In genomic region chr18:50287441-50288347, GRCh38 we compare ENCODE assay signal across 8 cellular contexts. TPM values are rescaled to one million over a fixed set of nuclear protein-coding genes. Genes with fewer than 3 reads are reported as not detected.
DNase-seq lines count a peak whose midpoint lies in the region; ATAC-seq, FAIRE-seq and TF ChIP-seq lines count a peak whose summit lies in the region.

Gene CXXC1, minus strand, starts transcription at chr18:50287692. Its CDS starts 103 bp downstream, at chr18:50287589.

- TF ChIP-seq CTCF in CD4-positive, alpha-beta T cell (IDR thresholded peaks at IDR 0.05): peak; percentile 61
- peak; percentile 78 for TF ChIP-seq CTCF in HepG2 (CRISPR knock-in tag; IDR thresholded peaks at IDR 0.05)

- FAIRE-seq in HepG2 (lab: Jason Lieb, UNC): peak; percentile 99

- under 1% methylated on average over 35 of the region's 76 CpGs for WGBS in HepG2 (ENCODE audit: low lambda C conversion rate)

- H3K36me3 Mint-ChIP-seq in CD4-positive, alpha-beta T cell (ENCODE audit: low read depth): peaks cover 49% of the 10 kb centered on the region

- POLR2A ChIA-PET in CD4-positive, alpha-beta T cell (lab: Charles Lee): interaction anchor here (1.8 kb wide), 1 partner anchor 16 kb away, joined by 5 read pairs; no protein-coding TSS in a partner anchor
- POLR2A ChIA-PET in HepG2 (lab: Yijun Ruan, JAX): interaction anchor here (0.7 kb wide), 1 partner anchor 224 kb away, joined by 3 read pairs; no protein-coding TSS in a partner anchor

- peaks cover 16% of the 10 kb centered on the region for H3K4me1 ChIP-seq in HepG2 (ENCODE audit: insufficient read depth, low read length)

- H3K27ac Mint-ChIP-seq in CD4-positive, alpha-beta T cell: peak within 1 kb of the TSS; percentile 98

- H3K27me3 ChIP-seq in CD4-positive, alpha-beta T cell (ENCODE audit: control insufficient read depth, insufficient read depth, low read length): no peaks in the 10 kb centered on the region
- H3K27me3 ChIP-seq in HepG2 (ENCODE audit: control insufficient read depth in 1 of 2, insufficient read depth in 2 of 2, low read length in 2 of 2): peaks cover 0 to 4% of the 10 kb centered on the region in 2 experiments; a peak in 2 of 5 replicates

- peak within 1 kb of the TSS; percentile 96 for H3K4me3 Mint-ChIP-seq in CD4-positive, alpha-beta T cell

- no peaks in the 10 kb centered on the region for H3K27me3 Mint-ChIP-seq in CD4-positive, alpha-beta T cell

- H2AFZ ChIP-seq in HepG2 (ENCODE audit: low read length): peak within 1 kb of the TSS; percentile 100

- H3K9me3 Mint-ChIP-seq in CD4-positive, alpha-beta T cell: no peaks in the 10 kb centered on the region

- no peaks in the 10 kb centered on the region for H3K9me3 ChIP-seq in CD4-positive, alpha-beta T cell (ENCODE audit: control insufficient read depth, low read length)
- H3K9me3 ChIP-seq in HepG2 (ENCODE audit: low read length): no peaks in the 10 kb centered on the region

- H3K4me2 ChIP-seq in HepG2 (ENCODE audit: low read depth, low read length): peak within 1 kb of the TSS; percentile 77

- H3K9ac ChIP-seq in HepG2 (ENCODE audit: insufficient read depth, low read depth, low read length): peak within 1 kb of the TSS; percentile 83

- BruUV-seq in HepG2 (replicated peaks; lab: Mats Ljungman, UMichigan): no TSS peak

- DNase-seq in CD4-positive, alpha-beta T cell: peak; percentile 96 to 98 (median 96)
- peak; percentile 98 for DNase-seq in NCI-H774 (lab: John Stamatoyannopoulos, UW)
- DNase-seq in activated CD4-positive, alpha-beta T cell treated with anti-CD3 and anti-CD28 coated beads, Interleukin-2, amount 50 U/mL, for 4 hours: peak; percentile 97
- DNase-seq in dermis blood vessel endothelial cell: peak; percentile 100
- DNase-seq in HepG2 (ENCODE audit: low spot score): peak; percentile 98
- peak; percentile 95 for DNase-seq in stimulated activated CD4-positive, alpha-beta T cell treated with anti-CD3 and anti-CD28 coated beads, Interleukin-4, amount 100 ng/mL, for 1 hour

- intact Hi-C loops in CD4-positive, alpha-beta T cell (cut with DNase I, micrococcal nuclease): loop anchor here (1.0 to 10.0 kb wide), 10 partner anchors 19 to 910 kb away; partner anchors contain the start of genes MEX3C (in 2 of the 2), ACAA2 (in 1 of the 2), C18orf32 (in 1 of the 2) and RPL17 (in 1 of the 2)
- intact Hi-C loops in HepG2 (cut with micrococcal nuclease; ENCODE audit: unreplicated experiment): loop anchor here (2.0 to 5.0 kb wide), 4 partner anchors 19 to 140 kb away; no protein-coding TSS in a partner anchor

- TF ChIP-seq EP300 in HepG2 (IDR thresholded peaks at IDR 0.05; ENCODE audit: low read depth in 2 of 2, low read length in 2 of 2) (no peak; a peak in 1 of 4 replicates), HepG2 (CRISPR knock-in tag; IDR thresholded peaks at IDR 0.05; ENCODE audit: borderline replicate concordance) (peak; percentile 12; the same call in 1 of the 2 replicates)

- peak in 1 of 2 experiments; percentile 41; a peak in 2 of 4 replicates for TF ChIP-seq POLR2A in HepG2 (IDR thresholded peaks at IDR 0.05; ENCODE audit: insufficient read depth in 1 of 2, low read depth in 2 of 2, low read length in 2 of 2)

- in situ Hi-C loops in HepG2 (cut with HindIII; ENCODE audit: extremely low pct_ligation_motif_present, low pct_unique_long_range_greater_than_20kb): loop anchor here (10.0 kb wide), 1 partner anchor 137 kb away; no protein-coding TSS in a partner anchor

- peak; percentile 29; the same call in 1 of the 2 replicates for TF ChIP-seq RAD21 in HepG2 (CRISPR knock-in tag; IDR thresholded peaks at IDR 0.05)

- H3K27ac ChIP-seq in CD4-positive, alpha-beta T cell (ENCODE audit: low read depth, low read length): peak within 1 kb of the TSS; percentile 72
- peak within 1 kb of the TSS; percentile 59 for H3K27ac ChIP-seq in HepG2 (ENCODE audit: extremely low read length, insufficient read depth, low read length)

- peak; percentile 85 for ATAC-seq in CD4-positive, alpha-beta T cell (ENCODE audit: poor library complexity)
- ATAC-seq in GM19397 (IDR thresholded peaks at IDR 0.05; ENCODE audit: unreplicated experiment): peak; percentile 91
- ATAC-seq in HG03571 (IDR thresholded peaks at IDR 0.05; ENCODE audit: unreplicated experiment): peak; percentile 88
- ATAC-seq in HepG2: peak; percentile 96

- peaks cover 3% of the 10 kb centered on the region for H3K79me2 ChIP-seq in HepG2 (ENCODE audit: insufficient read depth, low read length)

- H3K4me1 Mint-ChIP-seq in CD4-positive, alpha-beta T cell (ENCODE audit: low read depth): peaks cover 27% of the 10 kb centered on the region

- CTCF ChIA-PET in CD4-positive, alpha-beta T cell (lab: Charles Lee): interaction anchor here (1.5 to 2.2 kb wide), 2 partner anchors 20 to 69 kb away, joined by 4 to 5 read pairs; no protein-coding TSS in a partner anchor
- CTCF ChIA-PET in HepG2 (lab: Yijun Ruan, JAX; ENCODE audit: low intra/inter-chr PET ratio, low total read pairs): interaction anchor here (1.5 kb wide), 1 partner anchor 70 kb away, joined by 7 read pairs; no protein-coding TSS in a partner anchor

- no peaks in the 10 kb centered on the region for H4K20me1 ChIP-seq in HepG2 (ENCODE audit: insufficient read depth, low read length)

- H3K4me3 ChIP-seq in HepG2 (replicated peaks in 1 of 3; ENCODE audit: insufficient read depth in 1 of 3, low read depth in 2 of 3, low read length in 3 of 3): peak within 1 kb of the TSS; percentile 88 to 93 (median 90)

- H3K36me3 ChIP-seq in HepG2 (replicated peaks in 1 of 2; ENCODE audit: control insufficient read depth in 1 of 2, insufficient read depth in 2 of 2, low read length in 2 of 2): peaks cover 6 to 23% of the 10 kb centered on the region in 2 experiments; a peak in 4 of 5 replicates

TF ChIP-seq in HepG2, 621 proteins besides CTCF, POLR2A, EP300 and RAD21 (continues in another document):
- TF ChIP-seq, protein P1, sequence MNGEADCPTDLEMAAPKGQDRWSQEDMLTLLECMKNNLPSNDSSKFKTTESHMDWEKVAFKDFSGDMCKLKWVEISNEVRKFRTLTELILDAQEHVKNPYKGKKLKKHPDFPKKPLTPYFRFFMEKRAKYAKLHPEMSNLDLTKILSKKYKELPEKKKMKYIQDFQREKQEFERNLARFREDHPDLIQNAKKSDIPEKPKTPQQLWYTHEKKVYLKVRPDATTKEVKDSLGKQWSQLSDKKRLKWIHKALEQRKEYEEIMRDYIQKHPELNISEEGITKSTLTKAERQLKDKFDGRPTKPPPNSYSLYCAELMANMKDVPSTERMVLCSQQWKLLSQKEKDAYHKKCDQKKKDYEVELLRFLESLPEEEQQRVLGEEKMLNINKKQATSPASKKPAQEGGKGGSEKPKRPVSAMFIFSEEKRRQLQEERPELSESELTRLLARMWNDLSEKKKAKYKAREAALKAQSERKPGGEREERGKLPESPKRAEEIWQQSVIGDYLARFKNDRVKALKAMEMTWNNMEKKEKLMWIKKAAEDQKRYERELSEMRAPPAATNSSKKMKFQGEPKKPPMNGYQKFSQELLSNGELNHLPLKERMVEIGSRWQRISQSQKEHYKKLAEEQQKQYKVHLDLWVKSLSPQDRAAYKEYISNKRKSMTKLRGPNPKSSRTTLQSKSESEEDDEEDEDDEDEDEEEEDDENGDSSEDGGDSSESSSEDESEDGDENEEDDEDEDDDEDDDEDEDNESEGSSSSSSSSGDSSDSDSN (CRISPR knock-in tag; IDR thresholded peaks at IDR 0.05): peak; percentile 59
- TF ChIP-seq NR2F2 (IDR thresholded peaks at IDR 0.05; ENCODE audit: borderline replicate concordance, low read depth): peak; percentile 18; the same call in 1 of the 2 replicates
- peak; percentile 78 for TF ChIP-seq PHF20 (CRISPR knock-in tag; IDR thresholded peaks at IDR 0.05)
- peak; percentile 47; the same call in 1 of the 2 replicates for TF ChIP-seq SIN3A (IDR thresholded peaks at IDR 0.05; ENCODE audit: borderline replicate concordance, low read depth, low read length)
- peak; percentile 88 for TF ChIP-seq ATF1 (CRISPR knock-in tag; IDR thresholded peaks at IDR 0.05)
- TF ChIP-seq ZNF136 (CRISPR knock-in tag; IDR thresholded peaks at IDR 0.05; ENCODE audit: low read depth): peak; percentile 76; the same call in 1 of the 2 replicates
- TF ChIP-seq ZNF124 (CRISPR knock-in tag; IDR thresholded peaks at IDR 0.05): peak; percentile 65; the same call in 1 of the 2 replicates

RNA-seq across cellular contexts. Expression of gene CXXC1, which starts in this region (rescaled TPM):
- total RNA-seq in CD4-positive, alpha-beta T cell: 100 to 1,000 TPM; 120 to 128 TPM
- total RNA-seq in dermis blood vessel endothelial cell (49.7 and 51.3 TPM in 2 replicates), HepG2 (2016; rRNA removed; fragmentation: Illumina TruSeq; extraction: Trizol) (29.8 and 32.9 TPM in 2 replicates)
- total RNA-seq in HepG2 (2016; cell fraction: cytosol; rRNA removed; fragmentation: Illumina TruSeq; extraction: Trizol; ENCODE audit: low read depth): 5.2 and 6.1 TPM in 2 replicates
- 27.2 and 40.8 TPM in 2 replicates for total RNA-seq in HepG2 (2016; cell fraction: insoluble cytoplasmic fraction; rRNA removed; fragmentation: Illumina TruSeq; extraction: Trizol)
- total RNA-seq in HepG2 (2016; cell fraction: membrane; rRNA removed; fragmentation: Illumina TruSeq; extraction: Trizol): 16.4 and 17.8 TPM in 2 replicates
- total RNA-seq in HepG2 (2016; cell fraction: nucleus; rRNA removed; fragmentation: Illumina TruSeq; extraction: Trizol): 26.0 and 29.7 TPM in 2 replicates
- polyA plus RNA-seq in HepG2 (2011; rRNA removed): 39.0 and 39.8 TPM in 2 replicates
- 29.5 and 48.9 TPM in 2 replicates for polyA plus RNA-seq in HepG2 (2011; cell fraction: cytosol; rRNA removed)
- polyA plus RNA-seq in HepG2 (2011; cell fraction: nucleus; rRNA removed): 324 and 455 TPM in 2 replicates
- 22.4 and 34.0 TPM in 2 replicates for polyA plus RNA-seq in HepG2 (2012)
- 4.1 and 5.9 TPM in 2 replicates for polyA plus RNA-seq in HepG2 (2016; cell fraction: cytosol; fragmentation: Illumina TruSeq; extraction: Trizol; ENCODE audit: low read depth)
- polyA plus RNA-seq in HepG2 (2016; cell fraction: insoluble cytoplasmic fraction; fragmentation: Illumina TruSeq; extraction: Trizol; ENCODE audit: low read depth): 25.7 and 37.2 TPM in 2 replicates
- 14.3 and 15.5 TPM in 2 replicates for polyA plus RNA-seq in HepG2 (2016; cell fraction: membrane; fragmentation: Illumina TruSeq; extraction: Trizol; ENCODE audit: low read depth)
- 119 and 130 TPM in 2 replicates for polyA plus RNA-seq in HepG2 (2016; cell fraction: nucleus; fragmentation: Illumina TruSeq; extraction: Trizol; ENCODE audit: insufficient read depth, low read depth)
- 42.0 and 46.9 TPM in 2 replicates for polyA minus RNA-seq in HepG2 (2011; rRNA and poly(A)+ RNA removed; ENCODE audit: low replicate concordance)
- 8.7 and 10.1 TPM in 2 replicates for polyA minus RNA-seq in HepG2 (2011; cell fraction: cytosol; rRNA and poly(A)+ RNA removed)
- polyA minus RNA-seq in HepG2 (2011; cell fraction: nucleus; rRNA and poly(A)+ RNA removed): 27.0 and 29.1 TPM in 2 replicates

Comparison
In these comparisons a context has a peak if more than half of its experiments do, and no peak if none do; other contexts are left out.
1. Peak in every context shown above with its lines: DNase-seq, ATAC-seq, H3K4me3 ChIP-seq and H3K27ac ChIP-seq.